28 cellular contexts compared by ENCODE assay signal in the genomic region with DNA sequence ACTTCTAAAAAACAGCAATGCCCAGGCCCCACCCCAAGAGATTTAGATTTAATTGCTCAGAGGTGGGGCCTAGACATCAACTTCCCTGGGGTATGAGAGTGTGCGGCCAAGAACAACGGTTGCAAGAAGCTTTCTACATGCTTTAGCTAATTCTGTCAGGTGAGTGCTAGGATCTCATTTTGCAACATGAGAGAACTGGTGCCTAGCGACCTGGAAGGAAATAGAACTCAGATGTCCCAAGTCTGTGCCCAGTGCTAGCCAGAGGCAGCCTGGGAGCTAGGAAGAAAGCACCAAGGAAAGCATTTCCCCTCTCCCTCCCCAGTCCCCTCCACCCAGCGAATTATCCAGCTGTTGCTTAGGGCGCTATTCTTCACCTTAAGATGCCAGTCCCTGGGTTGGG. TPM values are rescaled to one million over a fixed set of nuclear protein-coding genes. Genes with fewer than 3 reads are reported as not detected.
DNase-seq lines count a peak whose midpoint lies in the region; ATAC-seq and TF ChIP-seq lines count a peak whose summit lies in the region.
"Had no signal": no experiment of that assay in that cellular context is flagged by ENCODE, and none has a peak within 500 bp of the region (broad histone marks: within the 10 kb centered on the region; RNA-seq: fewer than 3 reads in every experiment).

No MANE protein-coding gene starts in this region.

- H3K36me3 ChIP-seq in BLaER1 (no peaks in the 10 kb centered on the region), kidney epithelial cell (ENCODE audit: control insufficient read depth, insufficient read depth, low read length) (no peaks in the 10 kb centered on the region)
- H3K36me3 ChIP-seq: adrenal gland had no signal

- in situ Hi-C loops in astrocyte of the cerebellum (cut with HindIII; ENCODE audit: low sequenced_read_pairs): no loop called here

- peak; percentile 67 for DNase-seq in astrocyte of the cerebellum (ENCODE audit: low read depth)
- peak; percentile 57 for DNase-seq in kidney epithelial cell (ENCODE audit: low read depth)
- no peak for DNase-seq in sciatic nerve (ENCODE audit: low spot score)
- no peak for DNase-seq in NCI-H1436 treated with DMSO at 0.1 percent for 48 hours (lab: John Stamatoyannopoulos, UW)
- no peak for DNase-seq in NCI-H2227 (lab: John Stamatoyannopoulos, UW; ENCODE audit: unreplicated experiment)
- DNase-seq: activated CD4-positive, alpha-beta memory T cell treated with anti-CD3 and anti-CD28 coated beads, Interleukin-2, amount 10 ng/mL, durations not matched to agents 7 days and 5 days; activated CD4-positive, CD25-positive, alpha-beta regulatory T cell treated with anti-CD3 and anti-CD28 coated beads, Interleukin-2, amount 50 U/mL, for 72 hours; activated naive CD4-positive, alpha-beta T cell treated with anti-CD3 and anti-CD28 coated beads, Interleukin-2, amount 10 ng/mL, durations not matched to agents 7 days and 5 days; adrenal gland; COR-L47; DMS53; effector CD4-positive, alpha-beta T cell; glutamatergic neuron; HCEC 1CT; Karpas-422; mammary epithelial cell; NCI-H1417; NCI-H2029 treated with DMSO at 0.1 percent for 48 hours; NCI-H226; NCI-H526 treated with DMSO at 0.1 percent for 48 hours; occipital lobe; SHP77 treated with DMSO at 0.1 percent for 48 hours; stimulated activated naive B cell treated with anti-CD40 and anti-IgM and Interleukin-4, amounts not matched to agents 10 μg/mL and 1 μg/mL and 100 μg/mL, for 72 hours; substantia nigra had no signal

- H3K9me3 ChIP-seq in BLaER1: no peaks in the 10 kb centered on the region
- H3K9me3 ChIP-seq: adrenal gland had no signal

- ATAC-seq in sciatic nerve: peak; percentile 65
- no peak for ATAC-seq in GM21737 (IDR thresholded peaks at IDR 0.05; ENCODE audit: unreplicated experiment)
- ATAC-seq: natural killer cell treated with Interleukin-12 subunit alpha and Interleukin-12 subunit beta and Interleukin-15 and Interleukin-18, amount 100 ng/mL, for 72 hours; stimulated activated naive B cell treated with anti-CD40 and anti-IgM and Interleukin-4, amounts not matched to agents 10 μg/mL and 1 μg/mL and 100 μg/mL, for 72 hours had no signal

- peak overlapping the region; percentile 66 for H3K4me2 ChIP-seq in BLaER1

- no peak for TF ChIP-seq CTCF in astrocyte of the cerebellum (IDR thresholded peaks at IDR 0.05; ENCODE audit: low read depth, low read length, missing control alignments)
- no peak for TF ChIP-seq CTCF in kidney epithelial cell (IDR thresholded peaks at IDR 0.05; ENCODE audit: insufficient read depth, low read length, poor library complexity, severe bottlenecking)

- peak overlapping the region; percentile 4; the same call in 1 of the 2 replicates for H3K27ac ChIP-seq in BLaER1
- H3K27ac ChIP-seq: adrenal gland had no signal

- intact Hi-C loops in sciatic nerve (cut with DNase I): no loop called here

- H3K9ac ChIP-seq in BLaER1: 0 out of 2 replicates have a peak overlapping the region, but pooled peaks have one; percentile 42

- H3K27me3 ChIP-seq in BLaER1 (no peaks in the 10 kb centered on the region), kidney epithelial cell (ENCODE audit: control insufficient read depth, insufficient read depth, low read length) (no peaks in the 10 kb centered on the region)
- H3K27me3 ChIP-seq: adrenal gland had no signal

- H3K4me1 ChIP-seq in BLaER1: peaks cover 53% of the 10 kb centered on the region
- H3K4me1 ChIP-seq: adrenal gland had no signal

- H3K4me3 ChIP-seq in BLaER1 (no peak overlapping the region), astrocyte of the cerebellum (ENCODE audit: low read depth, low read length) (no peak overlapping the region), kidney epithelial cell (ENCODE audit: low read depth, low read length) (no peak overlapping the region)
- H3K4me3 ChIP-seq: adrenal gland, skin epidermis had no signal

- no peaks in the 10 kb centered on the region for H4K20me1 ChIP-seq in BLaER1

RNA-seq across cellular contexts. Expression of a gene that starts 22.9 kb away (rescaled TPM):
- total RNA-seq in kidney epithelial cell: 3.2 and 4.0 TPM in 2 replicates
- 40.3 TPM for total RNA-seq in sciatic nerve

Comparison
In these comparisons a context has a peak if more than half of its experiments do, and no peak if none do; other contexts are left out.
1. DNase-seq: peak in astrocyte of the cerebellum (single experiment) and kidney epithelial cell (single experiment); none in sciatic nerve (single experiment), NCI-H1436 treated with DMSO at 0.1 percent for 48 hours (single experiment) and NCI-H2227 (single experiment).